8 cellular contexts compared by ENCODE assay signal in genomic region chr12:13211859-13212664, GRCh38. TPM values are rescaled to one million over a fixed set of nuclear protein-coding genes. Genes with fewer than 3 reads are reported as not detected.
A peak's percentile ranks its signal among the peaks of the same experiment; 100 is the strongest.
DNase-seq lines count a peak whose midpoint lies in the region; TF ChIP-seq lines count a peak whose summit lies in the region.

No MANE protein-coding gene starts in this region.

- no peak for TF ChIP-seq POLR2A in vagina (IDR thresholded peaks at IDR 0.05)

- H3K4me3 Mint-ChIP-seq in progenitor cell of endocrine pancreas (ENCODE audit: low read depth): no peak overlapping the region

- H3K4me1 ChIP-seq in vagina: peaks cover 51% of the 10 kb centered on the region

- H3K36me3 ChIP-seq in vagina: peaks cover 0 to 58% of the 10 kb centered on the region in 2 donors

- H3K9me3 ChIP-seq in vagina: no peaks in the 10 kb centered on the region

- H3K4me1 Mint-ChIP-seq in progenitor cell of endocrine pancreas (ENCODE audit: low read depth): peaks cover 6% of the 10 kb centered on the region

- peak; percentile 77 for TF ChIP-seq CTCF in LNCaP clone FGC (IDR thresholded peaks at IDR 0.05; ENCODE audit: control insufficient read depth, extremely low read depth, insufficient read depth)
- TF ChIP-seq CTCF in progenitor cell of endocrine pancreas (IDR thresholded peaks at IDR 0.05; ENCODE audit: unreplicated experiment): peak; percentile 100
- peak; percentile 54 to 78 (median 76) for TF ChIP-seq CTCF in vagina (IDR thresholded peaks at IDR 0.05)

- intact Hi-C loops in vagina (cut with DNase I): no loop called here

- peak overlapping the region; percentile 47 for H3K27ac ChIP-seq in vagina

- H3K27ac Mint-ChIP-seq in progenitor cell of endocrine pancreas: peak overlapping the region; percentile 4

- no peaks in the 10 kb centered on the region for H3K36me3 Mint-ChIP-seq in progenitor cell of endocrine pancreas (ENCODE audit: insufficient read depth)

- peaks cover 42% of the 10 kb centered on the region for H3K27me3 Mint-ChIP-seq in progenitor cell of endocrine pancreas

- DNase-seq in ELF-1 (ENCODE audit: low read depth, low spot score) (peak; percentile 78), LNCaP clone FGC (ENCODE audit: low read depth) (peak; percentile 37), SIG-M5 treated with dmso at 0.1 percent for 504 hours (lab: John Stamatoyannopoulos, UW; ENCODE audit: unreplicated experiment) (peak; percentile 73), germinal center (ENCODE audit: low spot score) (peak; percentile 57), progenitor cell of endocrine pancreas (ENCODE audit: low spot score, unreplicated experiment) (peak; percentile 61), vagina (ENCODE audit: extremely low spot score in 2 of 2) (no peak), foreskin melanocyte (no peak)
- peak; percentile 52 for DNase-seq in activated effector memory CD4-positive, alpha-beta T cell treated with Interleukin-2 at 50 U/mL for 16 hours

- H3K27me3 ChIP-seq in vagina: no peaks in the 10 kb centered on the region

- H3K9me3 Mint-ChIP-seq in progenitor cell of endocrine pancreas (ENCODE audit: low read depth): no peaks in the 10 kb centered on the region

- H3K4me3 ChIP-seq in LNCaP clone FGC (ENCODE audit: low read depth, low read length) (no peak overlapping the region), vagina (no peak overlapping the region)

RNA-seq across cellular contexts. Expression of gene EMP1, which starts 15.5 kb away (rescaled TPM):
- total RNA-seq in progenitor cell of endocrine pancreas (0.31 and 0.47 TPM in 2 replicates), vagina (675 TPM)

Comparison
In these comparisons a context has a peak if more than half of its experiments do, and no peak if none do; other contexts are left out.
1. DNase-seq: peak in ELF-1 (single experiment), LNCaP clone FGC (single experiment), SIG-M5 treated with dmso at 0.1 percent for 504 hours (single experiment), activated effector memory CD4-positive, alpha-beta T cell treated with Interleukin-2 at 50 U/mL for 16 hours (single experiment), germinal center (single experiment) and progenitor cell of endocrine pancreas (single experiment); none in vagina (0 of 2) and foreskin melanocyte (single experiment).
2. RNA of gene EMP1, which starts 15.5 kb away (total RNA-seq): 675 TPM in vagina (single experiment); 0.31 to 0.47 TPM in progenitor cell of endocrine pancreas; every median in the first group is over 100 times any median in the second.
3. Peak in every context shown above with its lines, with median percentiles within 50 percentile points of each other: CTCF ChIP-seq.